Comparison of ENCODE assay signal across 9 cellular contexts in genomic region chr5:57179262-57179960, GRCh38. TPM values are rescaled to one million over a fixed set of nuclear protein-coding genes. Genes with fewer than 3 reads are reported as not detected.
A peak's percentile ranks its signal among the peaks of the same experiment; 100 is the strongest.
DNase-seq lines count a peak whose midpoint lies in the region; TF ChIP-seq lines count a peak whose summit lies in the region.
"Had no signal": no experiment of that assay in that cellular context is flagged by ENCODE, and none has a peak within 500 bp of the region (broad histone marks: within the 10 kb centered on the region; RNA-seq: fewer than 3 reads in every experiment).

No MANE protein-coding gene starts in this region.

- H3K36me3 ChIP-seq in ascending aorta (peaks cover 0 to 7% of the 10 kb centered on the region in 2 donors), suprapubic skin (peaks cover 8% of the 10 kb centered on the region)

- H3K9me3 Mint-ChIP-seq in immature natural killer cell = no peaks in the 10 kb centered on the region

- H3K27ac ChIP-seq in ascending aorta (peak overlapping the region; percentile 2 to 39), suprapubic skin (peak overlapping the region; percentile 30)
- H3K27ac ChIP-seq: 22Rv1 had no signal

- H3K4me3 ChIP-seq in ascending aorta = peak overlapping the region; percentile 83 to 99
- H3K4me3 ChIP-seq in suprapubic skin = peak overlapping the region; percentile 99

- peaks cover 9 to 43% of the 10 kb centered on the region in 2 donors for H3K4me1 ChIP-seq in ascending aorta
- peaks cover 70% of the 10 kb centered on the region for H3K4me1 ChIP-seq in suprapubic skin

- peaks cover 4 to 13% (median 13%) of the 10 kb centered on the region in 3 donors for H3K36me3 Mint-ChIP-seq in immature natural killer cell

- H3K4me1 Mint-ChIP-seq in immature natural killer cell = peaks cover 88 to 90% of the 10 kb centered on the region in 2 donors

- 22% methylated on average over 11 of the region's 11 CpGs for WGBS in suprapubic skin

- no peaks in the 10 kb centered on the region for H3K27me3 ChIP-seq in ascending aorta
- no peaks in the 10 kb centered on the region for H3K27me3 ChIP-seq in suprapubic skin

- TF ChIP-seq POLR2A in suprapubic skin (IDR thresholded peaks at IDR 0.05) = no peak

- peak; percentile 3 for DNase-seq in NCI-H82 (lab: John Stamatoyannopoulos, UW)
- no peak for DNase-seq in NCI-H82 treated with DMSO at 0.1 percent for 48 hours (lab: John Stamatoyannopoulos, UW; ENCODE audit: unreplicated experiment)
- no peak for DNase-seq in ascending aorta (ENCODE audit: low spot score in 2 of 2)
- no peak for DNase-seq in immature natural killer cell
- no peak for DNase-seq in suprapubic skin (ENCODE audit: low spot score in 2 of 2)
- no peak for DNase-seq in foreskin melanocyte
- DNase-seq in ACHN = no peak
- no peak for DNase-seq in activated CD4-positive, CD25-positive, alpha-beta regulatory T cell (lab: John Stamatoyannopoulos, UW)

- H3K27me3 Mint-ChIP-seq in immature natural killer cell (ENCODE audit: low read depth in 3 of 3) = peaks cover 7 to 20% (median 7%) of the 10 kb centered on the region in 3 donors

- intact Hi-C loops in ascending aorta (cut with DNase I) = loop anchor here (10.0 kb wide), 2 partner anchors 515 to 1875 kb away; partner anchors contain the start of genes DHX29 and MTREX

- no peak for TF ChIP-seq CTCF in ascending aorta (IDR thresholded peaks at IDR 0.05)
- no peak for TF ChIP-seq CTCF in suprapubic skin (IDR thresholded peaks at IDR 0.05)

- in situ Hi-C loops in ACHN (cut with HindIII; ENCODE audit: low pct_ligation_motif_present, low pct_unique_long_range_greater_than_20kb, low sequenced_read_pairs) = no loop called here

- H3K4me3 Mint-ChIP-seq in immature natural killer cell = peak overlapping the region; percentile 96 to 100 (median 97)

- peak overlapping the region; percentile 84 to 100 (median 90) for H3K27ac Mint-ChIP-seq in immature natural killer cell

- no peak for TF ChIP-seq EP300 in suprapubic skin (IDR thresholded peaks at IDR 0.05)

- H3K9me3 ChIP-seq in ascending aorta (no peaks in the 10 kb centered on the region), suprapubic skin (no peaks in the 10 kb centered on the region)

RNA-seq across cellular contexts. Expression of gene GPBP1, which starts 5.6 kb away (rescaled TPM):
- total RNA-seq in ascending aorta (21.2 TPM), suprapubic skin (10 to 100 TPM; 49.3 to 74.8 (median 62.5) TPM)
- polyA plus RNA-seq in immature natural killer cell = 10 to 100 TPM; 60.7 to 95.6 (median 80.4) TPM
